ENCODE assay signal across 22 cellular contexts in genomic region chr3:71849674-71850073, GRCh38.
DNase-seq lines count a peak whose midpoint lies in the region; FAIRE-seq and TF ChIP-seq lines count a peak whose summit lies in the region.
"Had no signal": no experiment of that assay in that cellular context is flagged by ENCODE, and none has a peak within 500 bp of the region (broad histone marks: within the 10 kb centered on the region; RNA-seq: fewer than 3 reads in every experiment).

No MANE protein-coding gene starts in this region.

- no peak overlapping the region for H3K27ac ChIP-seq in breast epithelium
- peak overlapping the region; percentile 91 for H3K27ac ChIP-seq in neutrophil
- no peak overlapping the region for H3K27ac ChIP-seq in GM23248
- H3K27ac ChIP-seq: 22Rv1, A549, C4-2B had no signal

- no peak overlapping the region for H2AFZ ChIP-seq in GM23248
- H2AFZ ChIP-seq: GM23338 had no signal

- no peaks in the 10 kb centered on the region for H3K9me2 ChIP-seq in GM23248 (ENCODE audit: insufficient read depth)

- H3K9me3 Mint-ChIP-seq in MCF 10A (ENCODE audit: unreplicated experiment) = no peaks in the 10 kb centered on the region
- H3K9me3 Mint-ChIP-seq in CD14-positive monocyte = no peaks in the 10 kb centered on the region
- H3K9me3 Mint-ChIP-seq: GM23338 had no signal

- H3K27me3 Mint-ChIP-seq in MCF 10A (ENCODE audit: insufficient read depth, unreplicated experiment) (peaks cover 9% of the 10 kb centered on the region), CD14-positive monocyte (ENCODE audit: low read depth in 3 of 3) (peaks cover 0 to 2% (median 1%) of the 10 kb centered on the region in 3 donors)

- H3K27ac Mint-ChIP-seq in MCF 10A (ENCODE audit: low read depth, unreplicated experiment) (no peak overlapping the region), CD14-positive monocyte (no peak overlapping the region)
- H3K27ac Mint-ChIP-seq: CD4-positive, alpha-beta memory T cell; GM23338 had no signal

- no peaks in the 10 kb centered on the region for H3K79me2 ChIP-seq in GM23248 (ENCODE audit: insufficient read depth)

- no peak for FAIRE-seq in bronchial epithelial cell (lab: Jason Lieb, UNC)
- FAIRE-seq: A549, GM12892, GM18507, H54, HTR-8/SVneo had no signal

- no peak for TF ChIP-seq POLR2A in breast epithelium (IDR thresholded peaks at IDR 0.05)

- no peak overlapping the region for H3K4me2 ChIP-seq in GM23248 (ENCODE audit: unreplicated experiment)
- H3K4me2 ChIP-seq: A549, GM23338 had no signal

- BruUV-seq in MCF 10A (replicated peaks; lab: Mats Ljungman, UMichigan) = no TSS peak

- peaks cover 0 to 6% of the 10 kb centered on the region in 2 donors for H3K9me3 ChIP-seq in breast epithelium
- no peaks in the 10 kb centered on the region for H3K9me3 ChIP-seq in neutrophil
- no peaks in the 10 kb centered on the region for H3K9me3 ChIP-seq in GM23248 (ENCODE audit: low read depth)

- H3K36me3 ChIP-seq in breast epithelium (no peaks in the 10 kb centered on the region), bronchial epithelial cell (ENCODE audit: control insufficient read depth, insufficient read depth, low read length) (no peaks in the 10 kb centered on the region), neutrophil (no peaks in the 10 kb centered on the region), GM23248 (ENCODE audit: low read depth) (no peaks in the 10 kb centered on the region)

- H3F3A ChIP-seq in GM23248 (ENCODE audit: insufficient read depth) = no peaks in the 10 kb centered on the region

- DNase-seq in MCF 10A (ENCODE audit: unreplicated experiment) = peak; percentile 31
- no peak for DNase-seq in breast epithelium (ENCODE audit: low spot score in 2 of 2)
- peak; percentile 65 for DNase-seq in bronchial epithelial cell (ENCODE audit: low read depth)
- no peak for DNase-seq in CD14-positive monocyte (ENCODE audit: low spot score)
- DNase-seq in pons (ENCODE audit: low spot score) = no peak
- DNase-seq in GM23248 = no peak
- DNase-seq: AML-193; CD4-positive, alpha-beta memory T cell; DMS153; DMS79; GDM1; HCEC 1CT; IMR-90 had no signal

- POLR2A ChIA-PET in MCF 10A (lab: Yijun Ruan, JAX) = interaction anchor here (0.6 kb wide), 1 partner anchor 456 kb away, joined by 3 read pairs; no protein-coding TSS in a partner anchor

- no peaks in the 10 kb centered on the region for H4K20me1 ChIP-seq in GM23248 (ENCODE audit: insufficient read depth)

- H3K4me1 ChIP-seq in breast epithelium (no peaks in the 10 kb centered on the region), neutrophil (ENCODE audit: control insufficient read depth in 1 of 2, insufficient read depth in 1 of 2, low read depth in 1 of 2, low read length in 1 of 2) (peaks cover 72 to 88% of the 10 kb centered on the region in 2 experiments), GM23248 (ENCODE audit: insufficient read depth) (no peaks in the 10 kb centered on the region)
- H3K4me1 ChIP-seq: A549 had no signal

- no peaks in the 10 kb centered on the region for H3K36me3 Mint-ChIP-seq in MCF 10A (ENCODE audit: insufficient read depth, unreplicated experiment)
- H3K36me3 Mint-ChIP-seq in CD14-positive monocyte = no peaks in the 10 kb centered on the region
- H3K36me3 Mint-ChIP-seq: CD4-positive, alpha-beta memory T cell had no signal

- intact Hi-C loops in MCF 10A (cut with micrococcal nuclease) (loop anchor here (10.0 kb wide), 1 partner anchor 1315 kb away; no protein-coding TSS in a partner anchor), breast epithelium (cut with DNase I; ENCODE audit: low total_unique reads) (no loop called here), CD14-positive monocyte (cut with micrococcal nuclease) (loop anchor here in 1 of 2 donors (10.0 kb wide), 1 partner anchor 65 kb away; the partner anchor contains the start of gene PROK2)

- H3K27me3 ChIP-seq in breast epithelium = no peaks in the 10 kb centered on the region
- no peaks in the 10 kb centered on the region for H3K27me3 ChIP-seq in bronchial epithelial cell (ENCODE audit: control insufficient read depth, insufficient read depth, low read length)
- no peaks in the 10 kb centered on the region for H3K27me3 ChIP-seq in neutrophil
- peaks cover 33% of the 10 kb centered on the region for H3K27me3 ChIP-seq in GM23248 (replicated peaks; ENCODE audit: insufficient read depth)

- H3K4me3 ChIP-seq in breast epithelium (no peak overlapping the region), bronchial epithelial cell (ENCODE audit: low read depth, low read length) (no peak overlapping the region), neutrophil (ENCODE audit: low read depth in 1 of 2, low read length in 1 of 2) (peak overlapping the region in 1 of 2 experiments; percentile 42), GM23248 (no peak overlapping the region)
- H3K4me3 ChIP-seq: A549, GM23338 had no signal

- in situ Hi-C loops in GM23248 (cut with MboI) = no loop called here

- CTCF ChIA-PET in MCF 10A (lab: Yijun Ruan, JAX) = no interaction called here

- no peak overlapping the region for H3K9ac ChIP-seq in GM23248

- H3K4me1 Mint-ChIP-seq in MCF 10A (ENCODE audit: insufficient read depth, unreplicated experiment) (no peaks in the 10 kb centered on the region), CD14-positive monocyte (peaks cover 33% of the 10 kb centered on the region)
- H3K4me1 Mint-ChIP-seq: CD4-positive, alpha-beta memory T cell; GM23338 had no signal

- H3K4me3 Mint-ChIP-seq in MCF 10A (ENCODE audit: unreplicated experiment) (no peak overlapping the region), CD14-positive monocyte (no peak overlapping the region)
- H3K4me3 Mint-ChIP-seq: CD4-positive, alpha-beta memory T cell; GM23338 had no signal

- TF ChIP-seq CTCF in MCF 10A (IDR thresholded peaks at IDR 0.05; ENCODE audit: unreplicated experiment) = no peak
- no peak for TF ChIP-seq CTCF in breast epithelium (IDR thresholded peaks at IDR 0.05)
- TF ChIP-seq CTCF in bronchial epithelial cell (IDR thresholded peaks at IDR 0.05; ENCODE audit: insufficient read depth, low read length, severe bottlenecking) = no peak
- TF ChIP-seq CTCF in neutrophil (IDR thresholded peaks at IDR 0.05) = no peak
- TF ChIP-seq CTCF in CD14-positive monocyte (IDR thresholded peaks at IDR 0.05) = no peak

Comparison
In these comparisons a context has a peak if more than half of its experiments do, and no peak if none do; other contexts are left out.
1. DNase-seq: peak in MCF 10A (single experiment) and bronchial epithelial cell (single experiment); none in breast epithelium (0 of 2), CD14-positive monocyte (single experiment), pons (single experiment) and GM23248 (single experiment).